11 cellular contexts compared by ENCODE assay signal in genomic region chr17:1438593-1439083, GRCh38. TPM values are rescaled to one million over a fixed set of nuclear protein-coding genes. Genes with fewer than 3 reads are reported as not detected.
DNase-seq lines count a peak whose midpoint lies in the region; ATAC-seq, FAIRE-seq and TF ChIP-seq lines count a peak whose summit lies in the region.
"Had no signal": no experiment of that assay in that cellular context is flagged by ENCODE, and none has a peak within 500 bp of the region (broad histone marks: within the 10 kb centered on the region; RNA-seq: fewer than 3 reads in every experiment).

No MANE protein-coding gene starts in this region.

- ATAC-seq in stimulated activated naive CD8-positive, alpha-beta T cell treated with anti-CD3 and anti-CD28 coated beads, Interleukin-15, Interleukin-2, amounts not matched to agents 100 U/mL and 50 U/mL, for 24 hours = no peak
- ATAC-seq in HG02885 (IDR thresholded peaks at IDR 0.05; ENCODE audit: poor library complexity, unreplicated experiment) = no peak

- H3K4me3 ChIP-seq in GM23248 = peak overlapping the region; percentile 51
- peak overlapping the region in 1 of 4 donors; percentile 16 for H3K4me3 ChIP-seq in adrenal gland
- H3K4me3 ChIP-seq in skeletal muscle satellite cell (ENCODE audit: low read length) = no peak overlapping the region

- H3K27me3 ChIP-seq in GM23248 (replicated peaks; ENCODE audit: insufficient read depth) (no peaks in the 10 kb centered on the region), adrenal gland (no peaks in the 10 kb centered on the region), skeletal muscle satellite cell (ENCODE audit: control insufficient read depth, insufficient read depth, low read length) (no peaks in the 10 kb centered on the region)

- intact Hi-C loops in adrenal gland (cut with DNase I) = no loop called here

- no peak for TF ChIP-seq CTCF in adrenal gland (IDR thresholded peaks at IDR 0.05)

- no peak for FAIRE-seq in GM12892 (lab: Jason Lieb, UNC)

- H3K4me1 ChIP-seq in GM23248 (ENCODE audit: insufficient read depth) = peaks cover 20% of the 10 kb centered on the region
- H3K4me1 ChIP-seq in adrenal gland (replicated peaks in 1 of 2) = peaks cover 11 to 36% of the 10 kb centered on the region in 2 donors
- H3K4me1 ChIP-seq in skeletal muscle satellite cell (ENCODE audit: control insufficient read depth, insufficient read depth, low read length) = peaks cover 12% of the 10 kb centered on the region

- H4K20me1 ChIP-seq in GM23248 (ENCODE audit: insufficient read depth) = 0 out of 2 replicates have a peak, but pooled peaks cover 4% of the 10 kb centered on the region

- DNase-seq in GM23248 (peak; percentile 88), adrenal gland (peak in 5 of 7 donors; percentile 46 to 76 (median 56)), iris pigment epithelial cell (ENCODE audit: low read depth) (peak; percentile 82), GM12892 (ENCODE audit: insufficient read length) (no peak), NCI-H2171 (lab: John Stamatoyannopoulos, UW) (no peak)
- DNase-seq in stimulated activated naive CD8-positive, alpha-beta T cell treated with anti-CD3 and anti-CD28 coated beads, Interleukin-15, Interleukin-2, amounts not matched to agents 100 U/mL and 50 U/mL, for 24 hours = no peak
- DNase-seq: dermis blood vessel endothelial cell, naive B cell, WERI-Rb-1 had no signal

- H3K4me2 ChIP-seq in GM23248 (ENCODE audit: unreplicated experiment) = peak overlapping the region; percentile 74
- peak overlapping the region; percentile 63 for H3K4me2 ChIP-seq in skeletal muscle satellite cell (ENCODE audit: low read length)

- H3K36me3 ChIP-seq in GM23248 (ENCODE audit: low read depth) (peaks cover 20% of the 10 kb centered on the region), adrenal gland (replicated peaks in 1 of 2) (peaks cover 0 to 24% of the 10 kb centered on the region in 2 donors), skeletal muscle satellite cell (ENCODE audit: insufficient read depth, low read length) (peaks cover 41% of the 10 kb centered on the region)

- H3F3A ChIP-seq in GM23248 (ENCODE audit: insufficient read depth) = peaks cover 32% of the 10 kb centered on the region

- peak overlapping the region; percentile 70 for H3K9ac ChIP-seq in GM23248
- peak overlapping the region; percentile 33 for H3K9ac ChIP-seq in skeletal muscle satellite cell (ENCODE audit: low read depth, low read length)

- no peaks in the 10 kb centered on the region for H3K9me3 ChIP-seq in GM23248 (ENCODE audit: low read depth)
- no peaks in the 10 kb centered on the region for H3K9me3 ChIP-seq in adrenal gland (replicated peaks in 1 of 3)
- H3K9me3 ChIP-seq in skeletal muscle satellite cell (replicated peaks; ENCODE audit: low read length) = no peaks in the 10 kb centered on the region

- H2AFZ ChIP-seq in GM23248 = no peak overlapping the region

- H3K79me2 ChIP-seq in GM23248 (ENCODE audit: insufficient read depth) = peaks cover 100% of the 10 kb centered on the region

- H3K27ac ChIP-seq in GM23248 (peak overlapping the region; percentile 88), adrenal gland (peak overlapping the region in 4 of 5 donors; percentile 7 to 83 (median 71))
- H3K27ac ChIP-seq: WERI-Rb-1 had no signal

- TF ChIP-seq POLR2A in adrenal gland (IDR thresholded peaks at IDR 0.05) (peak in 1 of 2 donors; percentile 50), GM12892 (IDR thresholded peaks at IDR 0.05; ENCODE audit: low read depth, low read length) (no peak)

- 8 to 11% methylated on average over 11 of the region's 11 CpGs for WGBS in GM23248 (ENCODE audit: low coverage in 1 of 2, low lambda C conversion rate in 2 of 2, missing lambda C conversion rate in 2 of 2), 2 experiments
- WGBS in adrenal gland, 4 donors = 42 to 69% (median 53%) methylated on average over 8 to 11 of the region's 11 CpGs

- no peaks in the 10 kb centered on the region for H3K9me2 ChIP-seq in GM23248 (ENCODE audit: insufficient read depth)

- in situ Hi-C loops in GM23248 (cut with MboI) = no loop called here

RNA-seq across cellular contexts. Expression of gene CRK, which starts 17.4 kb away (rescaled TPM):
- total RNA-seq in GM23248 (2014; rRNA removed; shearing (Covaris generic)) = 113 and 117 TPM in 2 replicates
- polyA plus RNA-seq in GM23248 (2016; fragmentation: Nextera tagmentation; extraction: Ambion mirVana) (86.0 and 93.6 TPM in 2 replicates), adrenal gland (10 to 100 TPM; 20.3 to 62.7 (median 23.0) TPM)
- total RNA-seq in adrenal gland = 10 to 100 TPM; 55.4 to 80.6 (median 61.0) TPM
- total RNA-seq in skeletal muscle satellite cell (2012; rRNA removed) = 83.4 and 85.0 TPM in 2 replicates
- polyA plus RNA-seq in GM12892 (2012; ENCODE audit: missing spikeins) = 7.4 TPM

RNA-seq across cellular contexts. Expression of gene YWHAE, which starts 38.6 kb away (rescaled TPM):
- 255 and 287 TPM in 2 replicates for total RNA-seq in GM23248 (2014; rRNA removed; shearing (Covaris generic))
- polyA plus RNA-seq in GM23248 (2016; fragmentation: Nextera tagmentation; extraction: Ambion mirVana) (599 and 605 TPM in 2 replicates), adrenal gland (100 to 1,000 TPM; 340 to 884 (median 511) TPM)
- total RNA-seq in adrenal gland = 100 to 1,000 TPM; 488 to 744 (median 550) TPM
- 623 and 650 TPM in 2 replicates for total RNA-seq in skeletal muscle satellite cell (2012; rRNA removed)
- 375 TPM for polyA plus RNA-seq in GM12892 (2012; ENCODE audit: missing spikeins)

RNA-seq across cellular contexts. Expression of gene MYO1C, which starts 53.8 kb away (rescaled TPM):
- 206 and 218 TPM in 2 replicates for total RNA-seq in GM23248 (2014; rRNA removed; shearing (Covaris generic))
- 196 and 197 TPM in 2 replicates for polyA plus RNA-seq in GM23248 (2016; fragmentation: Nextera tagmentation; extraction: Ambion mirVana)
- 100 to 1,000 TPM in 1 of 8 donors, 10 to 100 TPM in 7; 50.4 to 103 (median 79.1) TPM for total RNA-seq in adrenal gland
- polyA plus RNA-seq in adrenal gland = 10 to 100 TPM; 35.6 to 71.4 (median 71.3) TPM
- total RNA-seq in skeletal muscle satellite cell (2012; rRNA removed) = 99.4 and 114 TPM in 2 replicates
- 38.4 TPM for polyA plus RNA-seq in GM12892 (2012; ENCODE audit: missing spikeins)

Comparison
In these comparisons a context has a peak if more than half of its experiments do, and no peak if none do; other contexts are left out.
1. DNase-seq: peak in GM23248 (single experiment), adrenal gland (5 of 7) and iris pigment epithelial cell (single experiment); none in GM12892 (single experiment), stimulated activated naive CD8-positive, alpha-beta T cell treated with anti-CD3 and anti-CD28 coated beads, Interleukin-15, Interleukin-2, amounts not matched to agents 100 U/mL and 50 U/mL, for 24 hours (single experiment) and NCI-H2171 (single experiment).